7 cellular contexts compared by ENCODE assay signal in genomic region chr6:13733178-13733851, GRCh38. TPM values are rescaled to one million over a fixed set of nuclear protein-coding genes. Genes with fewer than 3 reads are reported as not detected.
DNase-seq lines count a peak whose midpoint lies in the region; ATAC-seq and TF ChIP-seq lines count a peak whose summit lies in the region.

No MANE protein-coding gene starts in this region.

- H3K9me3 ChIP-seq in body of pancreas (no peaks in the 10 kb centered on the region), upper lobe of left lung (no peaks in the 10 kb centered on the region)

- TF ChIP-seq POLR2A in body of pancreas (IDR thresholded peaks at IDR 0.05): no peak
- TF ChIP-seq POLR2A in upper lobe of left lung (IDR thresholded peaks at IDR 0.05): no peak

- H3K4me1 ChIP-seq in body of pancreas (peaks cover 7% of the 10 kb centered on the region), upper lobe of left lung (no peaks in the 10 kb centered on the region)

- DNase-seq in LHCN-M2 (ENCODE audit: low read depth) (peak; percentile 87), body of pancreas (peak in 3 of 4 donors; percentile 44 to 52 (median 50)), left lobe of liver (ENCODE audit: low spot score) (peak; percentile 79), upper lobe of left lung (peak in 1 of 2 donors; percentile 38), KG1 (lab: John Stamatoyannopoulos, UW) (no peak)

- H3K36me3 ChIP-seq in body of pancreas (replicated peaks in 1 of 2; ENCODE audit: insufficient read depth in 1 of 2, low read depth in 2 of 2): no peaks in the 10 kb centered on the region
- no peaks in the 10 kb centered on the region for H3K36me3 ChIP-seq in upper lobe of left lung

- 24 to 26% methylated on average over 15 of the region's 15 CpGs for WGBS in body of pancreas, 2 donors
- 40 to 41% methylated on average over 13 to 15 of the region's 15 CpGs for WGBS in upper lobe of left lung, 2 donors

- no peak overlapping the region for H3K4me3 ChIP-seq in body of pancreas
- H3K4me3 ChIP-seq in upper lobe of left lung: peak overlapping the region in 1 of 4 donors; percentile 18

- no peak for TF ChIP-seq EP300 in upper lobe of left lung (IDR thresholded peaks at IDR 0.05)

- H3K27ac ChIP-seq in body of pancreas (no peak overlapping the region), upper lobe of left lung (no peak overlapping the region)

- ATAC-seq in body of pancreas: peak; percentile 60
- peak; percentile 93 for ATAC-seq in left lobe of liver
- peak; percentile 78 to 84 for ATAC-seq in upper lobe of left lung (ENCODE audit: low FRiP score in 2 of 2)
- ATAC-seq in HG03378 (IDR thresholded peaks at IDR 0.05; ENCODE audit: unreplicated experiment): no peak
- no peak for ATAC-seq in HG03439 (IDR thresholded peaks at IDR 0.05; ENCODE audit: unreplicated experiment)

- no peak for TF ChIP-seq CTCF in body of pancreas (IDR thresholded peaks at IDR 0.05)
- TF ChIP-seq CTCF in upper lobe of left lung (IDR thresholded peaks at IDR 0.05): no peak

- no peaks in the 10 kb centered on the region for H3K27me3 ChIP-seq in body of pancreas
- no peaks in the 10 kb centered on the region for H3K27me3 ChIP-seq in upper lobe of left lung

- intact Hi-C loops in body of pancreas (cut with DNase I): no loop called here

RNA-seq across cellular contexts. Expression of gene RANBP9, which starts 21.7 kb away (rescaled TPM):
- total RNA-seq in LHCN-M2 (2014; rRNA removed) (25.5 and 35.9 TPM in 2 replicates), body of pancreas (10 to 100 TPM; 14.3 to 26.7 TPM), left lobe of liver (15.5 TPM), upper lobe of left lung (10 to 100 TPM; 29.8 to 46.7 (median 36.4) TPM)
- 24.2 TPM for polyA plus RNA-seq in LHCN-M2 (2012)

Comparison
In these comparisons a context has a peak if more than half of its experiments do, and no peak if none do; other contexts are left out.
1. ATAC-seq: peak in body of pancreas (single experiment), left lobe of liver (single experiment) and upper lobe of left lung (2 of 2); none in HG03378 (single experiment) and HG03439 (single experiment).